Comparison of ENCODE assay signal across 18 cellular contexts in genomic region chr7:29607889-29608288, GRCh38. TPM values are rescaled to one million over a fixed set of nuclear protein-coding genes. Genes with fewer than 3 reads are reported as not detected.
DNase-seq lines count a peak whose midpoint lies in the region; ATAC-seq, FAIRE-seq and TF ChIP-seq lines count a peak whose summit lies in the region.
"Had no signal": no experiment of that assay in that cellular context is flagged by ENCODE, and none has a peak within 500 bp of the region (broad histone marks: within the 10 kb centered on the region; RNA-seq: fewer than 3 reads in every experiment).

No MANE protein-coding gene starts in this region.

- H3K36me3 ChIP-seq in cardiac muscle cell = no peaks in the 10 kb centered on the region
- no peaks in the 10 kb centered on the region for H3K36me3 ChIP-seq in heart right ventricle
- no peaks in the 10 kb centered on the region for H3K36me3 ChIP-seq in astrocyte (ENCODE audit: insufficient read depth, low read length)
- H3K36me3 ChIP-seq: pancreas, upper lobe of left lung had no signal

- 78% methylated on average over 4 of the region's 4 CpGs for WGBS in heart right ventricle, 2 donors

- no peaks in the 10 kb centered on the region for H3K27me3 ChIP-seq in cardiac muscle cell
- no peaks in the 10 kb centered on the region for H3K27me3 ChIP-seq in heart right ventricle
- H3K27me3 ChIP-seq in astrocyte (ENCODE audit: insufficient read depth, low read length) = no peaks in the 10 kb centered on the region
- no peaks in the 10 kb centered on the region for H3K27me3 ChIP-seq in foreskin keratinocyte
- H3K27me3 ChIP-seq: pancreas, upper lobe of left lung had no signal

- H3K27ac Mint-ChIP-seq in astrocyte (ENCODE audit: unreplicated experiment) (no peak overlapping the region), type B pancreatic cell (peak overlapping the region; percentile 22), endothelial cell (ENCODE audit: unreplicated experiment) (no peak overlapping the region)
- H3K27ac Mint-ChIP-seq: mesothelial cell of epicardium, T-cell had no signal

- H3K9me3 ChIP-seq in cardiac muscle cell (ENCODE audit: low read depth) (no peaks in the 10 kb centered on the region), heart right ventricle (no peaks in the 10 kb centered on the region), astrocyte (ENCODE audit: insufficient read depth, low read depth, low read length) (no peaks in the 10 kb centered on the region)
- H3K9me3 ChIP-seq: pancreas, upper lobe of left lung had no signal

- ATAC-seq in heart right ventricle (no peak), foreskin keratinocyte (peak; percentile 87), HG03439 (IDR thresholded peaks at IDR 0.05; ENCODE audit: unreplicated experiment) (no peak)
- ATAC-seq: pancreas, T-cell had no signal

- DNase-seq in cardiac muscle cell (ENCODE audit: low read depth in 1 of 2, low spot score in 1 of 2) (peak; percentile 12 to 34), heart right ventricle (no peak), astrocyte (ENCODE audit: low read depth) (peak; percentile 67), foreskin keratinocyte (peak; percentile 69 to 90), type B pancreatic cell (ENCODE audit: extremely low spot score, unreplicated experiment) (no peak), endothelial cell (ENCODE audit: low spot score) (no peak), NCI-H510A (lab: John Stamatoyannopoulos, UW) (no peak)
- DNase-seq: activated CD4-positive, alpha-beta T cell treated with anti-CD3 and anti-CD28 coated beads for 48 hours; DMS 273 treated with DMSO at 0.1 percent for 48 hours; NCI-H2171; pancreas; stimulated activated CD4-positive, alpha-beta T cell treated with anti-CD3 and anti-CD28 coated beads, Interleukin-15, amount 100 ng/mL, for 24 hours; T-cell; upper lobe of left lung had no signal

- H3K4me1 Mint-ChIP-seq in astrocyte (ENCODE audit: low read depth, unreplicated experiment) (peaks cover 21% of the 10 kb centered on the region), type B pancreatic cell (ENCODE audit: unreplicated experiment) (peaks cover 31% of the 10 kb centered on the region), endothelial cell (ENCODE audit: unreplicated experiment) (peaks cover 3% of the 10 kb centered on the region)
- H3K4me1 Mint-ChIP-seq: T-cell had no signal

- peak; percentile 93 for FAIRE-seq in astrocyte (lab: Jason Lieb, UNC)
- FAIRE-seq: A204.1, pancreas had no signal

- no peak overlapping the region for H3K9ac ChIP-seq in astrocyte (ENCODE audit: low read length)

- no peaks in the 10 kb centered on the region for H4K20me1 ChIP-seq in astrocyte (ENCODE audit: insufficient read depth, low read length)

- H3K9me3 Mint-ChIP-seq in astrocyte (ENCODE audit: unreplicated experiment) (no peaks in the 10 kb centered on the region), type B pancreatic cell (peaks cover 5% of the 10 kb centered on the region), endothelial cell (ENCODE audit: unreplicated experiment) (no peaks in the 10 kb centered on the region)

- no peak overlapping the region for H3K4me2 ChIP-seq in astrocyte (ENCODE audit: low read length)

- intact Hi-C loops in heart right ventricle (cut with DNase I) = no loop called here

- H2AFZ ChIP-seq in astrocyte (ENCODE audit: low read depth, low read length) = no peak overlapping the region

- no peaks in the 10 kb centered on the region for H3K27me3 Mint-ChIP-seq in astrocyte (ENCODE audit: low read depth, unreplicated experiment)
- H3K27me3 Mint-ChIP-seq in type B pancreatic cell = no peaks in the 10 kb centered on the region
- H3K27me3 Mint-ChIP-seq in endothelial cell (ENCODE audit: unreplicated experiment) = peaks cover 2% of the 10 kb centered on the region

- H3K27ac ChIP-seq in cardiac muscle cell = no peak overlapping the region
- no peak overlapping the region for H3K27ac ChIP-seq in heart right ventricle
- H3K27ac ChIP-seq in astrocyte (ENCODE audit: low read depth, low read length) = no peak overlapping the region
- peak overlapping the region; percentile 31 for H3K27ac ChIP-seq in foreskin keratinocyte
- H3K27ac ChIP-seq: HL-60, pancreas, upper lobe of left lung had no signal

- no peaks in the 10 kb centered on the region for H3K36me3 Mint-ChIP-seq in astrocyte (ENCODE audit: low read depth, unreplicated experiment)
- no peaks in the 10 kb centered on the region for H3K36me3 Mint-ChIP-seq in type B pancreatic cell
- no peaks in the 10 kb centered on the region for H3K36me3 Mint-ChIP-seq in endothelial cell (ENCODE audit: low read depth, unreplicated experiment)
- H3K36me3 Mint-ChIP-seq: T-cell had no signal

- TF ChIP-seq CTCF in cardiac muscle cell (IDR thresholded peaks at IDR 0.05; ENCODE audit: low read depth, low read length) (no peak), heart right ventricle (IDR thresholded peaks at IDR 0.05) (no peak), astrocyte (IDR thresholded peaks at IDR 0.05; ENCODE audit: insufficient read depth, low read depth, low read length) (no peak), foreskin keratinocyte (conservative IDR thresholded peaks at IDR 0.05) (no peak), type B pancreatic cell (conservative IDR thresholded peaks at IDR 0.05) (no peak), endothelial cell (IDR thresholded peaks at IDR 0.05; ENCODE audit: unreplicated experiment) (no peak)

- H3K4me1 ChIP-seq in cardiac muscle cell (ENCODE audit: low read depth) (peaks cover 51% of the 10 kb centered on the region), heart right ventricle (peaks cover 0 to 14% (median 0%) of the 10 kb centered on the region in 9 donors), astrocyte (ENCODE audit: insufficient read depth, low read length) (peaks cover 20% of the 10 kb centered on the region), foreskin keratinocyte (peaks cover 14% of the 10 kb centered on the region)

- H3K4me3 ChIP-seq in cardiac muscle cell = no peak overlapping the region
- H3K4me3 ChIP-seq in heart right ventricle = no peak overlapping the region
- no peak overlapping the region for H3K4me3 ChIP-seq in astrocyte (ENCODE audit: insufficient read depth, low read depth, low read length)
- H3K4me3 ChIP-seq: pancreas, upper lobe of left lung had no signal

- no peak overlapping the region for H3K4me3 Mint-ChIP-seq in astrocyte (ENCODE audit: unreplicated experiment)
- no peak overlapping the region for H3K4me3 Mint-ChIP-seq in type B pancreatic cell
- H3K4me3 Mint-ChIP-seq in endothelial cell (ENCODE audit: unreplicated experiment) = no peak overlapping the region
- H3K4me3 Mint-ChIP-seq: mesothelial cell of epicardium, T-cell had no signal

- H3K79me2 ChIP-seq in astrocyte (ENCODE audit: insufficient read depth, low read length) = no peaks in the 10 kb centered on the region

RNA-seq across cellular contexts. Expression of gene PRR15, which starts 44.3 kb away (rescaled TPM):
- total RNA-seq in cardiac muscle cell (4.9 and 8.9 TPM in 2 replicates), heart right ventricle (under 1 TPM in 5 of 10 donors, not detected in 5; 0.14 to 0.49 (median 0.23) TPM), astrocyte (7.2 and 11.1 TPM in 2 replicates), foreskin keratinocyte (5.0 and 5.7 TPM in 2 replicates), type B pancreatic cell (ENCODE audit: low replicate concordance) (10.8 and 36.0 TPM in 2 replicates), endothelial cell (ENCODE audit: unreplicated experiment) (2.9 TPM)
- polyA plus RNA-seq in cardiac muscle cell (3.4 and 4.3 TPM in 2 replicates), heart right ventricle (under 1 TPM; 0.29 to 0.42 TPM), foreskin keratinocyte (5.4 TPM in 2 replicates)

Comparison
In these comparisons a context has a peak if more than half of its experiments do, and no peak if none do; other contexts are left out.
1. DNase-seq: peak in cardiac muscle cell (2 of 2), astrocyte (single experiment) and foreskin keratinocyte (2 of 2); none in heart right ventricle (0 of 2), type B pancreatic cell (single experiment), endothelial cell (single experiment) and NCI-H510A (single experiment).